8 cellular contexts compared by ENCODE assay signal in genomic region chr11:18394928-18395734, GRCh38. TPM values are rescaled to one million over a fixed set of nuclear protein-coding genes. Genes with fewer than 3 reads are reported as not detected.
DNase-seq lines count a peak whose midpoint lies in the region; ATAC-seq, FAIRE-seq and TF ChIP-seq lines count a peak whose summit lies in the region.

No MANE protein-coding gene starts in this region.

- H3K27ac ChIP-seq in ACC112 (ENCODE audit: low read depth, low read length) (peak overlapping the region; percentile 94), HUES48 (ENCODE audit: low read depth, low read length) (peak overlapping the region; percentile 86), endothelial cell of umbilical vein (ENCODE audit: insufficient read depth, low read depth, low read length) (peak overlapping the region; percentile 56), mucosa of rectum (ENCODE audit: low read depth in 2 of 2, low read length in 2 of 2) (peak overlapping the region; percentile 98 to 99), tibial nerve (peak overlapping the region; percentile 84 to 99 (median 94))

- POLR2A ChIA-PET in activated CD4-positive, alpha-beta memory T cell treated with anti-CD3 and anti-CD28 coated beads for 36 hours (lab: Charles Lee), result interaction anchor here (1.0 to 7.3 kb wide), 13 partner anchors 10 to 239 kb away, joined by 3 to 175 read pairs (median 8); partner anchors contain the start of genes GTF2H1, HPS5, SPTY2D1 and TSG101
- POLR2A ChIA-PET in endothelial cell of umbilical vein (lab: Charles Lee), result interaction anchor here (1.0 to 2.5 kb wide), 6 partner anchors 11 to 131 kb away, joined by 4 to 31 read pairs (median 12); partner anchors contain the start of genes HPS5, LDHC and TSG101

- dilution Hi-C loops in endothelial cell of umbilical vein (cut with MboI; ENCODE audit: extremely low pct_ligation_motif_present, low sequenced_read_pairs), result no loop called here

- H3K4me1 ChIP-seq in ACC112 (ENCODE audit: control insufficient read depth, insufficient read depth, low read length, unreplicated experiment) (peaks cover 63% of the 10 kb centered on the region), HUES48 (ENCODE audit: control insufficient read depth, insufficient read depth, low read length) (peaks cover 11% of the 10 kb centered on the region; the same call in 1 of the 2 replicates), endothelial cell of umbilical vein (ENCODE audit: control insufficient read depth, extremely low read depth, insufficient read depth, low read length) (peaks cover 18% of the 10 kb centered on the region), mucosa of rectum (ENCODE audit: control insufficient read depth in 2 of 2, insufficient read depth in 2 of 2, low read length in 2 of 2) (peaks cover 14 to 17% of the 10 kb centered on the region in 2 donors), tibial nerve (peaks cover 0 to 47% (median 18%) of the 10 kb centered on the region in 4 donors)

- no peaks in the 10 kb centered on the region for H4K20me1 ChIP-seq in endothelial cell of umbilical vein (replicated peaks; ENCODE audit: control insufficient read depth, extremely low read depth, insufficient read depth, low read length)

- intact Hi-C loops in activated CD4-positive, alpha-beta memory T cell treated with anti-CD3 and anti-CD28 coated beads for 36 hours (cut with micrococcal nuclease), result loop anchor here (1.0 to 10.0 kb wide), 7 partner anchors 11 to 290 kb away; partner anchors contain the start of genes GTF2H1, HPS5, SAAL1 and SPTY2D1
- intact Hi-C loops in endothelial cell of umbilical vein (cut with micrococcal nuclease), result loop anchor here (1.0 to 10.0 kb wide), 5 partner anchors 11 to 1320 kb away; partner anchors contain the start of genes NAV2 and NCR3LG1

- peaks cover 61% of the 10 kb centered on the region for H3K4me1 Mint-ChIP-seq in activated CD4-positive, alpha-beta memory T cell treated with anti-CD3 and anti-CD28 coated beads for 36 hours (ENCODE audit: low read depth)

- peak; percentile 63 for FAIRE-seq in endothelial cell of umbilical vein (lab: Jason Lieb, UNC)

- peak overlapping the region; percentile 96 for H3K4me3 ChIP-seq in ACC112 (ENCODE audit: low read depth, low read length)
- H3K4me3 ChIP-seq in HUES48 (ENCODE audit: low read depth, low read length), result peak overlapping the region; percentile 81
- peak overlapping the region; percentile 42 to 65 (median 64) for H3K4me3 ChIP-seq in endothelial cell of umbilical vein (replicated peaks in 1 of 3; ENCODE audit: insufficient read depth in 1 of 3, low read depth in 1 of 3, low read length in 3 of 3)
- H3K4me3 ChIP-seq in mucosa of rectum (ENCODE audit: low read length in 2 of 2), result peak overlapping the region; percentile 96 to 99
- H3K4me3 ChIP-seq in tibial nerve, result peak overlapping the region; percentile 85 to 97 (median 94)

- peaks cover 46% of the 10 kb centered on the region for H3K36me3 ChIP-seq in ACC112 (ENCODE audit: insufficient read depth, low read length)
- H3K36me3 ChIP-seq in HUES48 (ENCODE audit: control insufficient read depth, insufficient read depth, low read length), result peaks cover 36% of the 10 kb centered on the region
- H3K36me3 ChIP-seq in endothelial cell of umbilical vein (ENCODE audit: control insufficient read depth in 2 of 2, extremely low read depth in 1 of 2, insufficient read depth in 2 of 2, low read length in 2 of 2), result peaks cover 5 to 15% of the 10 kb centered on the region in 2 experiments
- peaks cover 22 to 25% of the 10 kb centered on the region in 2 donors for H3K36me3 ChIP-seq in mucosa of rectum (ENCODE audit: control insufficient read depth in 2 of 2, insufficient read depth in 2 of 2, low read length in 2 of 2)
- H3K36me3 ChIP-seq in tibial nerve, result peaks cover 6 to 33% (median 13%) of the 10 kb centered on the region in 3 donors

- H3K27ac Mint-ChIP-seq in activated CD4-positive, alpha-beta memory T cell treated with anti-CD3 and anti-CD28 coated beads for 36 hours, result peak overlapping the region; percentile 98

- H2AFZ ChIP-seq in ACC112 (ENCODE audit: low read length, unreplicated experiment) (no peak overlapping the region), endothelial cell of umbilical vein (ENCODE audit: low read depth, low read length) (peak overlapping the region; percentile 34)

- no peaks in the 10 kb centered on the region for H3K27me3 ChIP-seq in ACC112 (ENCODE audit: insufficient read depth, low read length)
- H3K27me3 ChIP-seq in HUES48 (ENCODE audit: control insufficient read depth, insufficient read depth, low read length), result peaks cover 6% of the 10 kb centered on the region
- H3K27me3 ChIP-seq in endothelial cell of umbilical vein (ENCODE audit: control insufficient read depth in 2 of 2, insufficient read depth in 2 of 2, low read length in 2 of 2), result no peaks in the 10 kb centered on the region
- no peaks in the 10 kb centered on the region for H3K27me3 ChIP-seq in mucosa of rectum (ENCODE audit: control insufficient read depth in 2 of 2, insufficient read depth in 2 of 2, low read length in 2 of 2)
- H3K27me3 ChIP-seq in tibial nerve, result no peaks in the 10 kb centered on the region

- no TSS peak for BruUV-seq in endothelial cell of umbilical vein (replicated peaks; lab: Mats Ljungman, UMichigan)

- H3K9me3 ChIP-seq in HUES48 (ENCODE audit: control insufficient read depth, insufficient read depth, low read length) (no peaks in the 10 kb centered on the region), endothelial cell of umbilical vein (replicated peaks; ENCODE audit: control insufficient read depth, insufficient read depth, low read length) (no peaks in the 10 kb centered on the region), mucosa of rectum (ENCODE audit: control insufficient read depth in 2 of 2, low read length in 2 of 2) (no peaks in the 10 kb centered on the region), tibial nerve (no peaks in the 10 kb centered on the region)

- no peak for ATAC-seq in GM21786 (IDR thresholded peaks at IDR 0.05; ENCODE audit: unreplicated experiment)

- WGBS in tibial nerve, 2 donors, result 0 to 3% methylated on average over 34 to 36 of the region's 36 CpGs

- peaks cover 54% of the 10 kb centered on the region for H3K36me3 Mint-ChIP-seq in activated CD4-positive, alpha-beta memory T cell treated with anti-CD3 and anti-CD28 coated beads for 36 hours

- TF ChIP-seq CTCF in endothelial cell of umbilical vein (IDR thresholded peaks at IDR 0.05; ENCODE audit: extremely low read depth in 1 of 2, insufficient read depth in 1 of 2, low read depth in 1 of 2, low read length in 2 of 2) (no peak), tibial nerve (IDR thresholded peaks at IDR 0.05) (no peak)

- H3K9me1 ChIP-seq in endothelial cell of umbilical vein (replicated peaks; ENCODE audit: control insufficient read depth, extremely low read depth, insufficient read depth, low read length), result no peaks in the 10 kb centered on the region

- no peaks in the 10 kb centered on the region for H3K27me3 Mint-ChIP-seq in activated CD4-positive, alpha-beta memory T cell treated with anti-CD3 and anti-CD28 coated beads for 36 hours

- TF ChIP-seq POLR2A in endothelial cell of umbilical vein (IDR thresholded peaks at IDR 0.05; ENCODE audit: low read depth, low read length) (no peak), tibial nerve (IDR thresholded peaks at IDR 0.05) (no peak)

- DNase-seq in activated CD4-positive, alpha-beta memory T cell treated with anti-CD3 and anti-CD28 coated beads for 36 hours, result peak; percentile 36
- DNase-seq in endothelial cell of umbilical vein (ENCODE audit: low read depth, low spot score) (peak; percentile 45), tibial nerve (ENCODE audit: low spot score in 2 of 2) (peak in 1 of 2 donors; percentile 21)
- DNase-seq in central memory CD4-positive, alpha-beta T cell, result no peak

- peak overlapping the region; percentile 84 for H3K4me2 ChIP-seq in endothelial cell of umbilical vein (ENCODE audit: insufficient read depth, low read length)

- CTCF ChIA-PET in activated CD4-positive, alpha-beta memory T cell treated with anti-CD3 and anti-CD28 coated beads for 36 hours (lab: Charles Lee), result interaction anchor here (0.6 to 4.8 kb wide), 8 partner anchors 11 to 327 kb away, joined by 3 to 38 read pairs (median 4); partner anchors contain the start of genes GTF2H1, HPS5 and TSG101
- CTCF ChIA-PET in endothelial cell of umbilical vein (lab: Charles Lee), result interaction anchor here (0.9 to 3.8 kb wide), 10 partner anchors 12 to 151 kb away, joined by 3 to 27 read pairs (median 3); partner anchors contain the start of genes GTF2H1, HPS5 and TSG101

- H3K9ac ChIP-seq in HUES48 (ENCODE audit: low read depth, low read length) (peak overlapping the region; percentile 87), endothelial cell of umbilical vein (replicated peaks; ENCODE audit: extremely low read depth, insufficient read depth, low read length) (peak overlapping the region; percentile 83), mucosa of rectum (ENCODE audit: low read depth in 1 of 2, low read length in 2 of 2) (peak overlapping the region; percentile 98 to 99)

- H3K4me3 Mint-ChIP-seq in activated CD4-positive, alpha-beta memory T cell treated with anti-CD3 and anti-CD28 coated beads for 36 hours, result peak overlapping the region; percentile 98

- no peak for TF ChIP-seq EP300 in tibial nerve (IDR thresholded peaks at IDR 0.05)

- peaks cover 62% of the 10 kb centered on the region for H3K79me2 ChIP-seq in ACC112 (ENCODE audit: control insufficient read depth, insufficient read depth, low read length, unreplicated experiment)
- H3K79me2 ChIP-seq in endothelial cell of umbilical vein (ENCODE audit: control insufficient read depth, insufficient read depth, low read length), result peaks cover 45% of the 10 kb centered on the region

- H3K9me3 Mint-ChIP-seq in activated CD4-positive, alpha-beta memory T cell treated with anti-CD3 and anti-CD28 coated beads for 36 hours, result no peaks in the 10 kb centered on the region

RNA-seq across cellular contexts. Expression of gene LDHA, which starts 0.8 kb away (rescaled TPM):
- total RNA-seq in activated CD4-positive, alpha-beta memory T cell treated with anti-CD3 and anti-CD28 coated beads for 36 hours, result 1,000 to 10,000 TPM; 1,556 to 1,579 TPM
- total RNA-seq in endothelial cell of umbilical vein (477 and 537 TPM in 2 replicates), tibial nerve (100 to 1,000 TPM; 224 to 512 (median 347) TPM)
- 201 and 265 TPM in 2 replicates for polyA plus RNA-seq in endothelial cell of umbilical vein
- polyA plus RNA-seq in endothelial cell of umbilical vein (2011; cell fraction: cytosol; rRNA removed), result 327 and 402 TPM in 2 replicates
- 159 and 250 TPM in 2 replicates for polyA plus RNA-seq in endothelial cell of umbilical vein (2011; cell fraction: nucleus; rRNA removed)
- 706 and 1,147 TPM in 2 replicates for polyA plus RNA-seq in endothelial cell of umbilical vein (2012)
- polyA minus RNA-seq in endothelial cell of umbilical vein, result 357 and 447 TPM in 2 replicates
- 738 TPM for polyA minus RNA-seq in endothelial cell of umbilical vein (2011; cell fraction: cytosol; rRNA and poly(A)+ RNA removed)
- polyA minus RNA-seq in endothelial cell of umbilical vein (2011; cell fraction: nucleus; rRNA and poly(A)+ RNA removed), result 81.0 and 105 TPM in 2 replicates

RNA-seq across cellular contexts. Expression of gene LDHC, which starts 17.0 kb away (rescaled TPM):
- not detected for total RNA-seq in activated CD4-positive, alpha-beta memory T cell treated with anti-CD3 and anti-CD28 coated beads for 36 hours
- total RNA-seq in endothelial cell of umbilical vein, result not detected in 2 replicates
- not detected in 2 replicates for polyA plus RNA-seq in endothelial cell of umbilical vein
- polyA plus RNA-seq in endothelial cell of umbilical vein (2011; cell fraction: cytosol; rRNA removed), result not detected in 2 replicates
- not detected in 2 replicates for polyA plus RNA-seq in endothelial cell of umbilical vein (2011; cell fraction: nucleus; rRNA removed)
- polyA plus RNA-seq in endothelial cell of umbilical vein (2012), result not detected in 2 replicates
- not detected in 2 replicates for polyA minus RNA-seq in endothelial cell of umbilical vein
- polyA minus RNA-seq in endothelial cell of umbilical vein (2011; cell fraction: cytosol; rRNA and poly(A)+ RNA removed), result not detected
- polyA minus RNA-seq in endothelial cell of umbilical vein (2011; cell fraction: nucleus; rRNA and poly(A)+ RNA removed), result not detected in 2 replicates
- total RNA-seq in tibial nerve, result not detected
